9 cellular contexts compared by ENCODE assay signal in genomic region chr13:97116754-97117153, GRCh38.
DNase-seq lines count a peak whose midpoint lies in the region; ATAC-seq and TF ChIP-seq lines count a peak whose summit lies in the region.
"Had no signal": no experiment of that assay in that cellular context is flagged by ENCODE, and none has a peak within 500 bp of the region (broad histone marks: within the 10 kb centered on the region; RNA-seq: fewer than 3 reads in every experiment).

No MANE protein-coding gene starts in this region.

- no peak overlapping the region for H2AK5ac ChIP-seq in mesendoderm (ENCODE audit: low read length)

- peak; percentile 69 for ATAC-seq in HG02623 (IDR thresholded peaks at IDR 0.05; ENCODE audit: unreplicated experiment)
- peak; percentile 80 for ATAC-seq in activated T-helper 17 cell treated with anti-CD3 and anti-CD28 coated beads, Interleukin-2, amount 50 U/mL, for 72 hours (replicated peaks)

- no peaks in the 10 kb centered on the region for H3K79me1 ChIP-seq in mesendoderm (ENCODE audit: low read length)

- H3K4ac ChIP-seq in mesendoderm (ENCODE audit: low read depth, low read length) = no peak overlapping the region

- DNase-seq in ELR (ENCODE audit: low read depth) (peak; percentile 38), mesendoderm (peak; percentile 69), GM13976 (ENCODE audit: low spot score) (no peak), NCI-H82 (lab: John Stamatoyannopoulos, UW) (no peak), retina (no peak), ecto neural progenitor cell (ENCODE audit: low spot score) (no peak)
- DNase-seq: natural killer cell had no signal

- H4K5ac ChIP-seq in mesendoderm (ENCODE audit: low read length) = no peak overlapping the region

- TF ChIP-seq CTCF in GM13976 (IDR thresholded peaks at IDR 0.05; ENCODE audit: borderline replicate concordance, control extremely low read depth, extremely low read depth, insufficient read depth, missing control alignments) = no peak

- H3K9me3 Mint-ChIP-seq in activated T-helper 17 cell treated with anti-CD3 and anti-CD28 coated beads, Interleukin-2, amount 50 U/mL, for 72 hours = no peaks in the 10 kb centered on the region
- H3K9me3 Mint-ChIP-seq: natural killer cell had no signal

- H3K4me2 ChIP-seq in mesendoderm (ENCODE audit: low read length) = no peak overlapping the region

- no peaks in the 10 kb centered on the region for H3K36me3 Mint-ChIP-seq in activated T-helper 17 cell treated with anti-CD3 and anti-CD28 coated beads, Interleukin-2, amount 50 U/mL, for 72 hours (ENCODE audit: low read depth)
- H3K36me3 Mint-ChIP-seq: natural killer cell had no signal

- no peak overlapping the region for H3K4me3 Mint-ChIP-seq in activated T-helper 17 cell treated with anti-CD3 and anti-CD28 coated beads, Interleukin-2, amount 50 U/mL, for 72 hours
- H3K4me3 Mint-ChIP-seq: natural killer cell had no signal

- H3K27me3 Mint-ChIP-seq in activated T-helper 17 cell treated with anti-CD3 and anti-CD28 coated beads, Interleukin-2, amount 50 U/mL, for 72 hours = peaks cover 23% of the 10 kb centered on the region

- H3K23ac ChIP-seq in mesendoderm (ENCODE audit: low read length) = no peak overlapping the region

- no peak overlapping the region for H4K8ac ChIP-seq in mesendoderm (ENCODE audit: low read depth, low read length)

- no peaks in the 10 kb centered on the region for H3K79me2 ChIP-seq in mesendoderm (ENCODE audit: control insufficient read depth, insufficient read depth, low read length)

- no peak overlapping the region for H2BK15ac ChIP-seq in mesendoderm (replicated peaks; ENCODE audit: low read depth)

- no peaks in the 10 kb centered on the region for H3K36me3 ChIP-seq in mesendoderm (ENCODE audit: control insufficient read depth, insufficient read depth, low read length)

- H3K4me1 Mint-ChIP-seq in activated T-helper 17 cell treated with anti-CD3 and anti-CD28 coated beads, Interleukin-2, amount 50 U/mL, for 72 hours = peaks cover 6% of the 10 kb centered on the region
- H3K4me1 Mint-ChIP-seq: natural killer cell had no signal

- H3K18ac ChIP-seq in mesendoderm (ENCODE audit: low read length) = no peak overlapping the region

- H3K9ac ChIP-seq in mesendoderm (ENCODE audit: low read length) = no peak overlapping the region

- no peak overlapping the region for H2BK120ac ChIP-seq in mesendoderm (ENCODE audit: low read depth, low read length)

- peaks cover 6% of the 10 kb centered on the region for H3K4me1 ChIP-seq in mesendoderm (ENCODE audit: control insufficient read depth, low read depth, low read length)

- WGBS in mesendoderm (ENCODE audit: extremely low coverage, insufficient coverage, low lambda C conversion rate) = no CpG with 5 or more reads among the region's 1 CpG

- H2BK5ac ChIP-seq in mesendoderm (ENCODE audit: low read length) = no peak overlapping the region

- H3K56ac ChIP-seq in mesendoderm (ENCODE audit: low read length) = no peak overlapping the region

- H3K27ac Mint-ChIP-seq in activated T-helper 17 cell treated with anti-CD3 and anti-CD28 coated beads, Interleukin-2, amount 50 U/mL, for 72 hours = no peak overlapping the region
- H3K27ac Mint-ChIP-seq: natural killer cell had no signal

- no peak overlapping the region for H3K27ac ChIP-seq in mesendoderm (ENCODE audit: low read depth, low read length)

- no peaks in the 10 kb centered on the region for H3K27me3 ChIP-seq in mesendoderm (ENCODE audit: insufficient read depth, low read length, poor library complexity)

- H3K4me3 ChIP-seq in mesendoderm (ENCODE audit: low read length) = no peak overlapping the region

- in situ Hi-C loops in GM13976 (cut with MboI; ENCODE audit: low sequenced_read_pairs, unreplicated experiment) = no loop called here

Comparison
In these comparisons a context has a peak if more than half of its experiments do, and no peak if none do; other contexts are left out.
1. DNase-seq: peak in ELR (single experiment) and mesendoderm (single experiment); none in GM13976 (single experiment), NCI-H82 (single experiment), retina (single experiment) and ecto neural progenitor cell (single experiment).